16 cellular contexts compared by ENCODE assay signal in genomic region chr12:67539946-67540345, GRCh38.
"Had no signal": no experiment of that assay in that cellular context is flagged by ENCODE, and none has a peak within 500 bp of the region (broad histone marks: within the 10 kb centered on the region; RNA-seq: fewer than 3 reads in every experiment).

No MANE protein-coding gene starts in this region.

- ATAC-seq: effector memory CD8-positive, alpha-beta T cell; left lung; mucosa of descending colon; naive thymus-derived CD4-positive, alpha-beta T cell; stimulated activated effector memory CD8-positive, alpha-beta T cell treated with anti-CD3 and anti-CD28 coated beads, Interleukin-12 subunit alpha, Interleukin-12 subunit beta, amount 100 ng/mL, for 72 hours had no signal

- H3K27ac ChIP-seq: left lung, ovary, sigmoid colon had no signal

- H3K36me3 Mint-ChIP-seq: activated naive CD8-positive, alpha-beta T cell treated with anti-CD3 and anti-CD28 coated beads, Interleukin-2, amount 10 ng/mL, durations not matched to agents 7 days and 5 days; memory B cell; naive thymus-derived CD4-positive, alpha-beta T cell; stimulated activated effector memory CD8-positive, alpha-beta T cell treated with anti-CD3 and anti-CD28 coated beads, Interleukin-12 subunit alpha, Interleukin-12 subunit beta, amount 100 ng/mL, for 72 hours had no signal

- DNase-seq: activated CD4-positive, alpha-beta T cell treated with anti-CD3 and anti-CD28 coated beads, Interleukin-2, amount 10 ng/mL, durations not matched to agents 7 days and 5 days; activated naive CD8-positive, alpha-beta T cell treated with anti-CD3 and anti-CD28 coated beads, Interleukin-2, amount 10 ng/mL, durations not matched to agents 7 days and 5 days; dermis blood vessel endothelial cell; effector memory CD8-positive, alpha-beta T cell; hippocampal formation; kidney; left lung; mucosa of descending colon; naive thymus-derived CD4-positive, alpha-beta T cell; ovary; sigmoid colon; stimulated activated CD4-positive, alpha-beta T cell treated with anti-CD3 and anti-CD28 coated beads, Interleukin-12 subunit alpha, Interleukin-12 subunit beta, amount 100 ng/mL, for 4 hours; stimulated activated CD4-positive, alpha-beta T cell treated with anti-CD3 and anti-CD28 coated beads, Interleukin-2, amount 100 ng/mL, for 24 hours had no signal

- H3K4me1 ChIP-seq: left lung had no signal

- H3K27ac Mint-ChIP-seq: activated CD4-positive, alpha-beta T cell treated with anti-CD3 and anti-CD28 coated beads, Interleukin-2, amount 10 ng/mL, durations not matched to agents 7 days and 5 days; activated naive CD8-positive, alpha-beta T cell treated with anti-CD3 and anti-CD28 coated beads, Interleukin-2, amount 10 ng/mL, durations not matched to agents 7 days and 5 days; activated T-helper 1 cell treated with anti-CD3 and anti-CD28 coated beads, Interleukin-12 subunit alpha, Interleukin-12 subunit beta, Interleukin-2, Interleukin-4 antibody, amounts not matched to agents 30 ng/mL and 10 ng/mL and 1 ng/mL, durations not matched to agents 14 hours and 24 hours and 36 hours; effector memory CD8-positive, alpha-beta T cell; memory B cell; stimulated activated effector memory CD8-positive, alpha-beta T cell treated with anti-CD3 and anti-CD28 coated beads, Interleukin-12 subunit alpha, Interleukin-12 subunit beta, amount 100 ng/mL, for 72 hours had no signal

- H3K27me3 ChIP-seq: left lung, ovary, sigmoid colon had no signal

- FAIRE-seq: kidney had no signal

- H3K4me3 ChIP-seq: left lung, mucosa of descending colon, ovary, sigmoid colon had no signal

- H3K4me3 Mint-ChIP-seq: activated CD4-positive, alpha-beta T cell treated with anti-CD3 and anti-CD28 coated beads, Interleukin-2, amount 10 ng/mL, durations not matched to agents 7 days and 5 days; activated naive CD8-positive, alpha-beta T cell treated with anti-CD3 and anti-CD28 coated beads, Interleukin-2, amount 10 ng/mL, durations not matched to agents 7 days and 5 days; activated T-helper 1 cell treated with anti-CD3 and anti-CD28 coated beads, Interleukin-12 subunit alpha, Interleukin-12 subunit beta, Interleukin-2, Interleukin-4 antibody, amounts not matched to agents 30 ng/mL and 10 ng/mL and 1 ng/mL, durations not matched to agents 14 hours and 24 hours and 36 hours; effector memory CD8-positive, alpha-beta T cell; memory B cell; stimulated activated effector memory CD8-positive, alpha-beta T cell treated with anti-CD3 and anti-CD28 coated beads, Interleukin-12 subunit alpha, Interleukin-12 subunit beta, amount 100 ng/mL, for 72 hours had no signal

- H3K9me3 ChIP-seq: left lung, mucosa of descending colon, ovary, sigmoid colon had no signal

- H3K27me3 Mint-ChIP-seq: activated CD4-positive, alpha-beta T cell treated with anti-CD3 and anti-CD28 coated beads, Interleukin-2, amount 10 ng/mL, durations not matched to agents 7 days and 5 days; activated naive CD8-positive, alpha-beta T cell treated with anti-CD3 and anti-CD28 coated beads, Interleukin-2, amount 10 ng/mL, durations not matched to agents 7 days and 5 days; effector memory CD8-positive, alpha-beta T cell had no signal

- H3K9me3 Mint-ChIP-seq: activated naive CD8-positive, alpha-beta T cell treated with anti-CD3 and anti-CD28 coated beads, Interleukin-2, amount 10 ng/mL, durations not matched to agents 7 days and 5 days; activated T-helper 1 cell treated with anti-CD3 and anti-CD28 coated beads, Interleukin-12 subunit alpha, Interleukin-12 subunit beta, Interleukin-2, Interleukin-4 antibody, amounts not matched to agents 30 ng/mL and 10 ng/mL and 1 ng/mL, durations not matched to agents 14 hours and 24 hours and 36 hours; effector memory CD8-positive, alpha-beta T cell; memory B cell; naive thymus-derived CD4-positive, alpha-beta T cell; stimulated activated effector memory CD8-positive, alpha-beta T cell treated with anti-CD3 and anti-CD28 coated beads, Interleukin-12 subunit alpha, Interleukin-12 subunit beta, amount 100 ng/mL, for 72 hours had no signal

- H3K36me3 ChIP-seq: left lung, ovary, sigmoid colon had no signal
